ENCODE assay signal across 8 cellular contexts in the genomic region with DNA sequence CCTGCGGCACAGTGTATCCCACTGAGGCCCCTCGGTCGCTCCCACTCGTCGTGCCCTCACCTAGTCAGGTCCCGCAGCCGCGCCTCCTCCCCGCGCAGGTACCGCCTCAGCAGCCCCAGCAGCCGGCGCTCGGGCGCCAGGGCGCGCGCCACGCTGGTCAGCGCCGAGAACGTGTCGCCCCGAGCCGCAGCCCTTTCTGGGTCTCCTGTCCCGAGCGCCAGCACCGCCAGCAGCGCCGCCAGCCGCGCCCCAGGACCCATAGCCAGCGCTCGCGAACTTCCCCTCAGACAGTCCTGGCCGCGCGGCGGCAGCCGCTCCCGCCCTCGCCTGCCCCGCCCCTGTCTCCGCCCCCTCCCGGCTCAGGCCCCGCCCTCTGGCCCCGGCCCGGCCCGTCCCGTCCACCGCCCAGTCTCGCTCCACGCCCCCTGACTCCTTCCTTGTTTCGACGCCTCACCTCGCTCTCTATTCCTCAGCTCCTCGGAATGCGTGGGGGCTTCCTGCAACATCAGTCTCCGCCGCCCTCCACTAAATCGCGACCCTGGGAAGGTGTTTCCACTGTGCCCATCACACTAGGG. TPM values are rescaled to one million over a fixed set of nuclear protein-coding genes. Genes with fewer than 3 reads are reported as not detected.
DNase-seq lines count a peak whose midpoint lies in the region; ATAC-seq and TF ChIP-seq lines count a peak whose summit lies in the region.

A gene (minus strand): TSS at position 289 of the 575 bp plus-strand sequence. CDS start 29 bp downstream, at position 260.

- H3K9me3 ChIP-seq in WERI-Rb-1 (ENCODE audit: severe bottlenecking), result no peaks in the 10 kb centered on the region

- H3K4me3 ChIP-seq in AG04449 (ENCODE audit: low read depth, low read length) (peak within 1 kb of the TSS; percentile 59), WERI-Rb-1 (ENCODE audit: low read depth, low read length) (peak within 1 kb of the TSS; percentile 44)

- H3K36me3 ChIP-seq in WERI-Rb-1, result no peaks in the 10 kb centered on the region

- ATAC-seq in left colon, result peak; percentile 99
- no peak for ATAC-seq in HG03175 (IDR thresholded peaks at IDR 0.05; ENCODE audit: unreplicated experiment)

- intact Hi-C loops in left colon (cut with DNase I, micrococcal nuclease), result no loop called here

- CTCF ChIA-PET in AG04449 (lab: Yijun Ruan, JAX), result interaction anchor here (1.5 to 4.0 kb wide), 2 partner anchors 9 to 56 kb away, joined by 6 to 28 read pairs; no protein-coding TSS in a partner anchor

- POLR2A ChIA-PET in AG04449 (lab: Yijun Ruan, JAX), result no interaction called here

- DNase-seq in AG04449 (ENCODE audit: low read depth, low spot score) (no peak), HUDEP-2 (lab: John Stamatoyannopoulos, UW; ENCODE audit: unreplicated experiment in 76 of 76) (peak in 55 of 76 experiments; percentile 3 to 74 (median 46)), WERI-Rb-1 (peak; percentile 51), cerebellum (ENCODE audit: low spot score) (peak; percentile 85), left colon (peak; percentile 53 to 78), A172 (ENCODE audit: low spot score) (no peak)
- DNase-seq in stimulated activated CD4-positive, alpha-beta T cell treated with anti-CD3 and anti-CD28 coated beads, Interleukin-4, amount 100 ng/mL, for 24 hours, result peak; percentile 36

- no peak for TF ChIP-seq CTCF in AG04449 (IDR thresholded peaks at IDR 0.05; ENCODE audit: insufficient read depth, low read length, missing control alignments)
- TF ChIP-seq CTCF in WERI-Rb-1 (IDR thresholded peaks at IDR 0.05; ENCODE audit: low read depth, low read length), result peak; percentile 34; the same call in 1 of the 2 replicates

- H3K27me3 ChIP-seq in WERI-Rb-1 (ENCODE audit: insufficient read depth, low read depth, severe bottlenecking), result no peaks in the 10 kb centered on the region

- no peak within 1 kb of the TSS for H3K27ac ChIP-seq in WERI-Rb-1

RNA-seq across cellular contexts. Expression of the gene that starts here (rescaled TPM):
- total RNA-seq in cerebellum (0.45 TPM), left colon (under 1 TPM; 0.25 to 0.27 TPM)
- 0.48 and 1.5 TPM in 2 replicates for total RNA-seq in A172 (2014; rRNA removed; shearing (Covaris generic))

Comparison
In these comparisons a context has a peak if more than half of its experiments do, and no peak if none do; other contexts are left out.
1. Peak in DNase-seq in cerebellum; RNA of the gene not detected or under 1 TPM.
2. Peak in DNase-seq and ATAC-seq in left colon; RNA of the gene not detected or under 1 TPM.
3. DNase-seq: peak in HUDEP-2 (55 of 76), WERI-Rb-1 (single experiment) and stimulated activated CD4-positive, alpha-beta T cell treated with anti-CD3 and anti-CD28 coated beads, Interleukin-4, amount 100 ng/mL, for 24 hours (single experiment); none in AG04449 (single experiment) and A172 (single experiment).